ENCODE assay signal across 11 cellular contexts in genomic region chr1:15735304-15736034, GRCh38. TPM values are rescaled to one million over a fixed set of nuclear protein-coding genes. Genes with fewer than 3 reads are reported as not detected.
DNase-seq lines count a peak whose midpoint lies in the region; ATAC-seq and TF ChIP-seq lines count a peak whose summit lies in the region.
"Had no signal": no experiment of that assay in that cellular context is flagged by ENCODE, and none has a peak within 500 bp of the region (broad histone marks: within the 10 kb centered on the region; RNA-seq: fewer than 3 reads in every experiment).

No MANE protein-coding gene starts in this region.

- no peak overlapping the region for H3K4me3 ChIP-seq in tibial artery

- H3K4me1 ChIP-seq in tibial artery = peaks cover 0 to 38% (median 19%) of the 10 kb centered on the region in 4 donors

- H3K36me3 Mint-ChIP-seq in progenitor cell of endocrine pancreas (ENCODE audit: insufficient read depth) = peaks cover 6% of the 10 kb centered on the region
- H3K36me3 Mint-ChIP-seq: activated naive CD8-positive, alpha-beta T cell treated with anti-CD3 and anti-CD28 coated beads for 36 hours had no signal

- peak; percentile 52 for ATAC-seq in left lobe of liver
- ATAC-seq: activated CD8-positive, alpha-beta T cell treated with anti-CD3 and anti-CD28 coated beads for 36 hours; stimulated activated effector memory CD8-positive, alpha-beta T cell treated with anti-CD3 and anti-CD28 coated beads, Interleukin-12 subunit alpha, Interleukin-12 subunit beta, amount 100 ng/mL, for 72 hours had no signal

- TF ChIP-seq CTCF in tibial artery (IDR thresholded peaks at IDR 0.05) (no peak), progenitor cell of endocrine pancreas (IDR thresholded peaks at IDR 0.05; ENCODE audit: unreplicated experiment) (no peak)

- no peaks in the 10 kb centered on the region for H3K27me3 ChIP-seq in tibial artery

- no peaks in the 10 kb centered on the region for H3K9me3 ChIP-seq in tibial artery

- H3K4me1 Mint-ChIP-seq in progenitor cell of endocrine pancreas (ENCODE audit: low read depth) = peaks cover 11% of the 10 kb centered on the region
- H3K4me1 Mint-ChIP-seq: activated naive CD8-positive, alpha-beta T cell treated with anti-CD3 and anti-CD28 coated beads for 36 hours; stimulated activated effector memory CD8-positive, alpha-beta T cell treated with anti-CD3 and anti-CD28 coated beads, Interleukin-12 subunit alpha, Interleukin-12 subunit beta, amount 100 ng/mL, for 72 hours had no signal

- no peaks in the 10 kb centered on the region for H3K27me3 Mint-ChIP-seq in progenitor cell of endocrine pancreas
- H3K27me3 Mint-ChIP-seq: activated CD8-positive, alpha-beta T cell treated with anti-CD3 and anti-CD28 coated beads for 36 hours; activated naive CD8-positive, alpha-beta T cell treated with anti-CD3 and anti-CD28 coated beads for 36 hours had no signal

- intact Hi-C loops in tibial artery (cut with DNase I; ENCODE audit: low total_unique reads) = no loop called here

- H3K27ac ChIP-seq in tibial artery = peak overlapping the region; percentile 28 to 68
- H3K27ac ChIP-seq: HL-60 had no signal

- H3K36me3 ChIP-seq in tibial artery = peaks cover 39 to 52% (median 51%) of the 10 kb centered on the region in 3 donors

- DNase-seq in NCI-H2171 treated with DMSO at 0.1 percent for 48 hours (lab: John Stamatoyannopoulos, UW) (peak; percentile 12), NCI-H2171 (lab: John Stamatoyannopoulos, UW) (no peak), left lobe of liver (ENCODE audit: low spot score) (peak; percentile 76), tibial artery (peak in 1 of 2 donors; percentile 66), progenitor cell of endocrine pancreas (ENCODE audit: low spot score, unreplicated experiment) (no peak)
- no peak for DNase-seq in stimulated activated CD8-positive, alpha-beta memory T cell treated with anti-CD3 and anti-CD28 coated beads, Interleukin-4, amount 100 ng/mL, for 48 hours
- DNase-seq: activated CD8-positive, alpha-beta T cell treated with anti-CD3 and anti-CD28 coated beads for 36 hours; activated naive CD8-positive, alpha-beta T cell treated with anti-CD3 and anti-CD28 coated beads for 36 hours; effector CD4-positive, alpha-beta T cell had no signal

- no peak overlapping the region for H3K4me3 Mint-ChIP-seq in progenitor cell of endocrine pancreas (ENCODE audit: low read depth)
- H3K4me3 Mint-ChIP-seq: activated CD8-positive, alpha-beta T cell treated with anti-CD3 and anti-CD28 coated beads for 36 hours; activated naive CD8-positive, alpha-beta T cell treated with anti-CD3 and anti-CD28 coated beads for 36 hours; stimulated activated effector memory CD8-positive, alpha-beta T cell treated with anti-CD3 and anti-CD28 coated beads, Interleukin-12 subunit alpha, Interleukin-12 subunit beta, amount 100 ng/mL, for 72 hours had no signal

- no peak overlapping the region for H3K27ac Mint-ChIP-seq in progenitor cell of endocrine pancreas
- H3K27ac Mint-ChIP-seq: activated CD8-positive, alpha-beta T cell treated with anti-CD3 and anti-CD28 coated beads for 36 hours; activated naive CD8-positive, alpha-beta T cell treated with anti-CD3 and anti-CD28 coated beads for 36 hours; stimulated activated effector memory CD8-positive, alpha-beta T cell treated with anti-CD3 and anti-CD28 coated beads, Interleukin-12 subunit alpha, Interleukin-12 subunit beta, amount 100 ng/mL, for 72 hours had no signal

- no peaks in the 10 kb centered on the region for H3K9me3 Mint-ChIP-seq in progenitor cell of endocrine pancreas (ENCODE audit: low read depth)
- H3K9me3 Mint-ChIP-seq: activated CD8-positive, alpha-beta T cell treated with anti-CD3 and anti-CD28 coated beads for 36 hours; activated naive CD8-positive, alpha-beta T cell treated with anti-CD3 and anti-CD28 coated beads for 36 hours; stimulated activated effector memory CD8-positive, alpha-beta T cell treated with anti-CD3 and anti-CD28 coated beads, Interleukin-12 subunit alpha, Interleukin-12 subunit beta, amount 100 ng/mL, for 72 hours had no signal

RNA-seq across cellular contexts. Expression of gene SLC25A34, which starts 0.6 kb away (rescaled TPM):
- total RNA-seq in left lobe of liver (12.3 TPM), progenitor cell of endocrine pancreas (5.5 and 6.0 TPM in 2 replicates)

RNA-seq across cellular contexts. Expression of gene TMEM82, which starts 6.8 kb away (rescaled TPM):
- total RNA-seq in left lobe of liver = 33.0 TPM
- 0.44 and 1.4 TPM in 2 replicates for total RNA-seq in progenitor cell of endocrine pancreas
- total RNA-seq: activated CD8-positive, alpha-beta T cell treated with anti-CD3 and anti-CD28 coated beads for 36 hours; activated naive CD8-positive, alpha-beta T cell treated with anti-CD3 and anti-CD28 coated beads for 36 hours had no signal

RNA-seq across cellular contexts. Expression of gene FBLIM1, which starts 23.1 kb away (rescaled TPM):
- total RNA-seq in left lobe of liver (6.2 TPM), progenitor cell of endocrine pancreas (101 and 105 TPM in 2 replicates)
- total RNA-seq: activated CD8-positive, alpha-beta T cell treated with anti-CD3 and anti-CD28 coated beads for 36 hours; activated naive CD8-positive, alpha-beta T cell treated with anti-CD3 and anti-CD28 coated beads for 36 hours had no signal

RNA-seq across cellular contexts. Expression of gene PLEKHM2, which starts 51.3 kb away (rescaled TPM):
- 22.0 TPM for total RNA-seq in left lobe of liver
- 60.1 and 70.4 TPM in 2 replicates for total RNA-seq in progenitor cell of endocrine pancreas

Comparison
In these comparisons a context has a peak if more than half of its experiments do, and no peak if none do; other contexts are left out.
1. DNase-seq: peak in NCI-H2171 treated with DMSO at 0.1 percent for 48 hours (single experiment) and left lobe of liver (single experiment); none in NCI-H2171 (single experiment), progenitor cell of endocrine pancreas (single experiment) and stimulated activated CD8-positive, alpha-beta memory T cell treated with anti-CD3 and anti-CD28 coated beads, Interleukin-4, amount 100 ng/mL, for 48 hours (single experiment).
2. RNA of gene TMEM82, which starts 6.8 kb away (total RNA-seq): 33.0 TPM in left lobe of liver (single experiment); 0.44 to 1.4 TPM in progenitor cell of endocrine pancreas; every median in the first group is over 10 times any median in the second.
3. RNA of gene FBLIM1, which starts 23.1 kb away (total RNA-seq): 101 to 105 TPM in progenitor cell of endocrine pancreas; 6.2 TPM in left lobe of liver (single experiment); every median in the first group is over 10 times any median in the second.